Comparison of ENCODE assay signal across 21 cellular contexts in the genomic region with DNA sequence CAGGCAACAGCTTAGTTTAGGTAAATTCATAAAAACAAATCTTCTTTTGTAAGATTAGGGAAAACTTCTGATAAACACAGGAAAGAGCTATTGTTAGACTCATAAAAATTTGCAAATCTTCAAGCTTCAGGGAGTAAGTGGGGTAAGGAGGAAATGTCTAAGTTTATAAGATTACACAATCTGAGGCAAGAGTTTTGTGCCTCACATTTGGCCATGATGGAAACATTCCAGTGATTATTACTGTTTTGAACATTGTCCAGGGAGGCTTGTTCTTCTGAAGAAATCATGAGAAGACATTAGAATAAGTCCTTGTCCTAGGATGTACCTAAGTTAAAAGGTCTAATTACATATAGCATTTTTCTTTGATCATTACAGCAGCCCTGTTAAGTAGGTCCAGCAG.
DNase-seq lines count a peak whose midpoint lies in the region; ATAC-seq, FAIRE-seq and TF ChIP-seq lines count a peak whose summit lies in the region.
"Had no signal": no experiment of that assay in that cellular context is flagged by ENCODE, and none has a peak within 500 bp of the region (broad histone marks: within the 10 kb centered on the region; RNA-seq: fewer than 3 reads in every experiment).

No MANE protein-coding gene starts in this region.

- CTCF ChIA-PET in Caco-2 (lab: Charles Lee), result no interaction called here

- H2AFZ ChIP-seq in fibroblast of lung (ENCODE audit: low read length), result no peak overlapping the region

- intact Hi-C loops in pancreas (cut with DNase I) (no loop called here), Caco-2 (cut with micrococcal nuclease; ENCODE audit: unreplicated experiment) (no loop called here)

- H3K36me3 ChIP-seq in MG63 (no peaks in the 10 kb centered on the region), fibroblast of lung (ENCODE audit: control insufficient read depth, insufficient read depth, low read length) (no peaks in the 10 kb centered on the region), pancreas (no peaks in the 10 kb centered on the region), Caco-2 (ENCODE audit: control insufficient read depth, insufficient read depth, low read length) (no peaks in the 10 kb centered on the region)
- H3K36me3 ChIP-seq: colonic mucosa, prostate gland, thyroid gland had no signal

- H3K9me3 Mint-ChIP-seq in Caco-2 (ENCODE audit: unreplicated experiment), result no peaks in the 10 kb centered on the region
- H3K9me3 Mint-ChIP-seq: immature natural killer cell; natural killer cell treated with Interleukin-12 subunit alpha and Interleukin-12 subunit beta and Interleukin-15 and Interleukin-18, amount 100 ng/mL, for 72 hours had no signal

- DNase-seq in AG08395 (ENCODE audit: low spot score), result peak; percentile 5
- DNase-seq in MG63, result peak; percentile 1
- DNase-seq in fibroblast of lung (ENCODE audit: low read depth in 2 of 2), result peak; percentile 50 to 80
- DNase-seq in pancreas, result no peak
- no peak for DNase-seq in nucleus accumbens (lab: John Stamatoyannopoulos, UW)
- DNase-seq in Caco-2, result no peak
- no peak for DNase-seq in middle frontal gyrus (ENCODE audit: extremely low spot score, low spot score)
- no peak for DNase-seq in SHP77 treated with DMSO at 0.1 percent for 48 hours (lab: John Stamatoyannopoulos, UW)
- DNase-seq: activated CD4-positive, alpha-beta T cell treated with anti-CD3 and anti-CD28 coated beads for 48 hours; activated effector memory CD4-positive, alpha-beta T cell treated with anti-CD3 and anti-CD28 coated beads, Interleukin-2, amount 50 U/mL, for 16 hours; colonic mucosa; COR-L47; head of caudate nucleus; immature natural killer cell; NCI-H1930; thyroid gland had no signal

- POLR2A ChIA-PET in Caco-2 (lab: Charles Lee), result no interaction called here

- H3K9ac ChIP-seq in fibroblast of lung (ENCODE audit: insufficient read depth, low read length), result no peak overlapping the region

- H3K4me2 ChIP-seq in fibroblast of lung (ENCODE audit: extremely low read depth, insufficient read depth, low read length), result no peak overlapping the region

- BruUV-seq in Caco-2 (replicated peaks; lab: Mats Ljungman, UMichigan), result no TSS peak

- peak in 1 of 4 donors; percentile 20 for ATAC-seq in pancreas
- ATAC-seq: natural killer cell treated with Interleukin-12 subunit alpha and Interleukin-12 subunit beta and Interleukin-15 and Interleukin-18, amount 100 ng/mL, for 72 hours had no signal

- no peaks in the 10 kb centered on the region for H3K4me1 Mint-ChIP-seq in Caco-2 (ENCODE audit: low read depth, unreplicated experiment)
- H3K4me1 Mint-ChIP-seq: IgD-negative memory B cell had no signal

- H4K20me1 ChIP-seq in fibroblast of lung (ENCODE audit: control insufficient read depth, extremely low read depth, insufficient read depth, low read length), result no peaks in the 10 kb centered on the region

- H3K4me1 ChIP-seq in fibroblast of lung (ENCODE audit: control insufficient read depth, extremely low read depth, insufficient read depth, low read length) (no peaks in the 10 kb centered on the region), pancreas (no peaks in the 10 kb centered on the region), Caco-2 (no peaks in the 10 kb centered on the region)
- H3K4me1 ChIP-seq: colonic mucosa, prostate gland, thyroid gland had no signal

- H3K27me3 ChIP-seq in MG63, result no peaks in the 10 kb centered on the region
- no peaks in the 10 kb centered on the region for H3K27me3 ChIP-seq in fibroblast of lung (ENCODE audit: control insufficient read depth, insufficient read depth, low read length)
- peaks cover 0 to 10% (median 0%) of the 10 kb centered on the region in 4 donors for H3K27me3 ChIP-seq in pancreas
- no peaks in the 10 kb centered on the region for H3K27me3 ChIP-seq in Caco-2 (replicated peaks; ENCODE audit: control insufficient read depth, insufficient read depth, low read length)
- H3K27me3 ChIP-seq: colonic mucosa, thyroid gland had no signal

- TF ChIP-seq CTCF in fibroblast of lung (conservative IDR thresholded peaks at IDR 0.05 in 1 of 2, IDR thresholded peaks at IDR 0.05 in 1 of 2; ENCODE audit: low read depth in 1 of 2, low read length in 2 of 2), result no peak
- no peak for TF ChIP-seq CTCF in pancreas (IDR thresholded peaks at IDR 0.05)
- TF ChIP-seq CTCF in Caco-2 (IDR thresholded peaks at IDR 0.05; ENCODE audit: insufficient read depth in 1 of 2, low read depth in 1 of 2, low read length in 1 of 2, severe bottlenecking in 1 of 2, unreplicated experiment in 1 of 2), result no peak

- no peak overlapping the region for H3K4me3 ChIP-seq in MG63
- no peak overlapping the region for H3K4me3 ChIP-seq in fibroblast of lung (replicated peaks in 1 of 4; ENCODE audit: control extremely low read depth in 1 of 4, insufficient read depth in 1 of 4, low read depth in 3 of 4, low read length in 4 of 4)
- no peak overlapping the region for H3K4me3 ChIP-seq in pancreas
- no peak overlapping the region for H3K4me3 ChIP-seq in Caco-2 (ENCODE audit: low read depth, low read length)
- H3K4me3 ChIP-seq: colonic mucosa, prostate gland, thyroid gland had no signal

- H3K36me3 Mint-ChIP-seq in Caco-2 (ENCODE audit: insufficient read depth, unreplicated experiment), result no peaks in the 10 kb centered on the region
- H3K36me3 Mint-ChIP-seq: IgD-negative memory B cell; immature natural killer cell; natural killer cell treated with Interleukin-12 subunit alpha and Interleukin-12 subunit beta and Interleukin-15 and Interleukin-18, amount 100 ng/mL, for 72 hours had no signal

- FAIRE-seq in pancreas (lab: Jason Lieb, UNC), result peak; percentile 17
- FAIRE-seq: endothelial cell of umbilical vein, H54 had no signal

- H3K27ac Mint-ChIP-seq in Caco-2 (ENCODE audit: unreplicated experiment), result no peak overlapping the region
- H3K27ac Mint-ChIP-seq: IgD-negative memory B cell; immature natural killer cell; natural killer cell treated with Interleukin-12 subunit alpha and Interleukin-12 subunit beta and Interleukin-15 and Interleukin-18, amount 100 ng/mL, for 72 hours had no signal

- no peak overlapping the region for H3K4me3 Mint-ChIP-seq in Caco-2 (ENCODE audit: unreplicated experiment)
- H3K4me3 Mint-ChIP-seq: IgD-negative memory B cell; immature natural killer cell; natural killer cell treated with Interleukin-12 subunit alpha and Interleukin-12 subunit beta and Interleukin-15 and Interleukin-18, amount 100 ng/mL, for 72 hours had no signal

- peaks cover 5% of the 10 kb centered on the region for H3K27me3 Mint-ChIP-seq in Caco-2 (ENCODE audit: insufficient read depth, unreplicated experiment)

- H3K9me3 ChIP-seq in MG63, result no peaks in the 10 kb centered on the region
- no peaks in the 10 kb centered on the region for H3K9me3 ChIP-seq in fibroblast of lung (ENCODE audit: control insufficient read depth, insufficient read depth, low read depth, low read length)
- no peaks in the 10 kb centered on the region for H3K9me3 ChIP-seq in pancreas
- H3K9me3 ChIP-seq in Caco-2, result no peaks in the 10 kb centered on the region
- H3K9me3 ChIP-seq: colonic mucosa, prostate gland, thyroid gland had no signal

- H3K79me2 ChIP-seq in fibroblast of lung (ENCODE audit: control insufficient read depth, insufficient read depth, low read length), result no peaks in the 10 kb centered on the region

- H3K27ac ChIP-seq in fibroblast of lung (ENCODE audit: insufficient read depth, low read length), result no peak overlapping the region
- H3K27ac ChIP-seq in pancreas, result no peak overlapping the region
- H3K27ac ChIP-seq: colonic mucosa, prostate gland, thyroid gland had no signal

Comparison
In these comparisons a context has a peak if more than half of its experiments do, and no peak if none do; other contexts are left out.
1. DNase-seq: peak in AG08395 (single experiment), MG63 (single experiment) and fibroblast of lung (2 of 2); none in pancreas (0 of 6), nucleus accumbens (0 of 56), Caco-2 (0 of 2), middle frontal gyrus (single experiment) and SHP77 treated with DMSO at 0.1 percent for 48 hours (single experiment).